23 cellular contexts compared by ENCODE assay signal in the genomic region with DNA sequence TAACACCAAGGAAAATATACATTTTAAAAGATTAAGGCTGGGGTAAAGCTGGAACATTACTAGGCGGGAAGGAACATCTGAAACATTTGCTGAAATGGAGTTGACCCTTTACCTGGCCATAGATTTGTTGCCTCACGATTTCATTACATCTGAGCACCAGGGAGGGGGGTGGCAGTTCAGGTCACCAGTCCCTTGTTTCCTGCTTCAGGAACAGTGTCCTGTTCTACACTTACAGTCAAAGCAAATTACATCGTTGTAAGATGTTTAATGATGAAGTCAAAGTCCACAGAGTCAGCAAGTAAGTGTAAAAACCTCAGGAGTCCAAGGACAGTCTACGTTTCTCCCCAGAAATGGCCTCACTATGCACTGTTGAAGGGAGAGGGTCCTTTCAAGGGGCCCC. TPM values are rescaled to one million over a fixed set of nuclear protein-coding genes. Genes with fewer than 3 reads are reported as not detected.
DNase-seq lines count a peak whose midpoint lies in the region; ATAC-seq, FAIRE-seq and TF ChIP-seq lines count a peak whose summit lies in the region.
"Had no signal": no experiment of that assay in that cellular context is flagged by ENCODE, and none has a peak within 500 bp of the region (broad histone marks: within the 10 kb centered on the region; RNA-seq: fewer than 3 reads in every experiment).

No MANE protein-coding gene starts in this region.

- no peak overlapping the region for H3K27ac ChIP-seq in H9 (ENCODE audit: insufficient read length, low read depth, low read length)
- H3K27ac ChIP-seq in IMR-90 (ENCODE audit: insufficient read depth, low read length): no peak overlapping the region
- peak overlapping the region in 3 of 4 donors; percentile 53 to 75 (median 55) for H3K27ac ChIP-seq in transverse colon
- H3K27ac ChIP-seq: HL-60 had no signal

- H3K27me3 Mint-ChIP-seq in H9 (ENCODE audit: low read depth): peaks cover 12% of the 10 kb centered on the region
- H3K27me3 Mint-ChIP-seq: CD4-positive, CD25-positive, alpha-beta regulatory T cell; CD8-positive, alpha-beta memory T cell had no signal

- dilution Hi-C loops in IMR-90 (cut with HindIII; ENCODE audit: low sequenced_read_pairs, unreplicated experiment): no loop called here

- no peak overlapping the region for H3K14ac ChIP-seq in H9 (ENCODE audit: insufficient read depth, low read length)
- no peak overlapping the region for H3K14ac ChIP-seq in IMR-90 (replicated peaks; ENCODE audit: low read depth, low read length)

- H3K9me3 Mint-ChIP-seq in H9: peaks cover 0 to 3% of the 10 kb centered on the region in 2 experiments; a peak in 1 of 5 replicates
- H3K9me3 Mint-ChIP-seq: CD4-positive, CD25-positive, alpha-beta regulatory T cell; CD8-positive, alpha-beta memory T cell; HFFc6 had no signal

- no peak for FAIRE-seq in D721Med (lab: Jason Lieb, UNC)
- FAIRE-seq: A204.1, H54 had no signal

- no peak overlapping the region for H2BK5ac ChIP-seq in H9 (ENCODE audit: insufficient read length, low read length)
- H2BK5ac ChIP-seq in IMR-90 (ENCODE audit: low read depth, low read length, poor library complexity, severe bottlenecking): no peak overlapping the region

- BruUV-seq in IMR-90 (replicated peaks; lab: Mats Ljungman, UMichigan): no TSS peak

- peaks cover 27 to 31% of the 10 kb centered on the region in 2 experiments for H3K4me1 Mint-ChIP-seq in H9

- H4K5ac ChIP-seq in H9 (ENCODE audit: insufficient read length, low read depth, low read length) (no peak overlapping the region), IMR-90 (ENCODE audit: low read depth, low read length) (no peak overlapping the region)

- H3K4me2 ChIP-seq in H9 (ENCODE audit: insufficient read depth, insufficient read length, low read length) (no peak overlapping the region), IMR-90 (ENCODE audit: low read depth, low read length) (no peak overlapping the region)
- H3K4me2 ChIP-seq: GM23338 had no signal

- H3K23me2 ChIP-seq in H9 (ENCODE audit: insufficient read length, low read depth, low read length, poor library complexity, severe bottlenecking): peaks cover 3% of the 10 kb centered on the region

- H2BK15ac ChIP-seq in H9 (ENCODE audit: low read depth, low read length) (no peak overlapping the region), IMR-90 (ENCODE audit: low read depth, low read length) (no peak overlapping the region)

- no peak overlapping the region for H3K56ac ChIP-seq in H9 (ENCODE audit: insufficient read length, low read depth, low read length)
- H3K56ac ChIP-seq in IMR-90 (ENCODE audit: extremely low read depth, insufficient read depth, low read length): no peak overlapping the region

- peak; percentile 8 for DNase-seq in H9
- no peak for DNase-seq in IMR-90
- peak in 1 of 2 donors; percentile 61 for DNase-seq in left colon
- DNase-seq in transverse colon: peak; percentile 61
- no peak for DNase-seq in D721Med (ENCODE audit: insufficient read length, low spot score)
- DNase-seq in activated CD4-positive, CD25-positive, alpha-beta regulatory T cell (lab: John Stamatoyannopoulos, UW): no peak
- DNase-seq: ACHN; BE2C; C1 segment of cervical spinal cord; CD4-positive, CD25-positive, alpha-beta regulatory T cell; CD8-positive, alpha-beta memory T cell; COR-L47; DMS153; DMS79; GDM1; HFFc6 had no signal

- H3K36me3 ChIP-seq in IMR-90 (ENCODE audit: control insufficient read depth, insufficient read depth, low read length) (no peaks in the 10 kb centered on the region), transverse colon (no peaks in the 10 kb centered on the region)
- H3K36me3 ChIP-seq: BE2C had no signal

- no peak overlapping the region for H3K4me3 Mint-ChIP-seq in H9
- H3K4me3 Mint-ChIP-seq: CD8-positive, alpha-beta memory T cell; GM23338; HFFc6 had no signal

- H4K8ac ChIP-seq in H9 (replicated peaks; ENCODE audit: insufficient read length, low read depth, low read length): no peak overlapping the region
- H4K8ac ChIP-seq in IMR-90 (ENCODE audit: low read depth in 2 of 2, low read length in 2 of 2): no peak overlapping the region

- H3K79me2 ChIP-seq in H9 (ENCODE audit: insufficient read depth, low read length): no peaks in the 10 kb centered on the region

- H3K36me3 Mint-ChIP-seq in H9 (ENCODE audit: insufficient read depth in 1 of 3, low read depth in 3 of 3): no peaks in the 10 kb centered on the region
- H3K36me3 Mint-ChIP-seq: CD4-positive, CD25-positive, alpha-beta regulatory T cell had no signal

- no peak overlapping the region for H2AK5ac ChIP-seq in H9 (ENCODE audit: insufficient read length, low read length)
- peak overlapping the region; percentile 37; the same call in 1 of the 2 replicates for H2AK5ac ChIP-seq in IMR-90 (ENCODE audit: low read depth, low read length)

- no peak for TF ChIP-seq POLR2A in IMR-90 (IDR thresholded peaks at IDR 0.05; ENCODE audit: low read depth, low read length)
- TF ChIP-seq POLR2A in transverse colon (IDR thresholded peaks at IDR 0.05): no peak

- ATAC-seq in IMR-90 (ENCODE audit: low read depth): no peak
- ATAC-seq in left colon: peak; percentile 79
- ATAC-seq: GM23338, HCT116 had no signal

- CTCF ChIA-PET in IMR-90 (lab: Yijun Ruan, JAX): interaction anchor here (0.9 kb wide), 1 partner anchor 110 kb away, joined by 3 read pairs; no protein-coding TSS in a partner anchor

- H3K9ac ChIP-seq in H9 (ENCODE audit: extremely low read depth, insufficient read length, low read length) (no peak overlapping the region), IMR-90 (ENCODE audit: low read depth, low read length) (no peak overlapping the region)

- H3K27ac Mint-ChIP-seq in H9: no peak overlapping the region
- H3K27ac Mint-ChIP-seq: GM23338, HFFc6 had no signal

- no peaks in the 10 kb centered on the region for H3K9me3 ChIP-seq in H9 (ENCODE audit: control insufficient read depth, low read depth, low read length)
- H3K9me3 ChIP-seq in IMR-90 (ENCODE audit: control insufficient read depth, insufficient read depth, low read length): no peaks in the 10 kb centered on the region
- H3K9me3 ChIP-seq in transverse colon: no peaks in the 10 kb centered on the region
- H3K9me3 ChIP-seq: BE2C had no signal

- in situ Hi-C loops in IMR-90 (cut with MboI; ENCODE audit: low sequenced_read_pairs) (no loop called here), transverse colon (cut with MboI; ENCODE audit: low pct_ligation_motif_present in 1 of 4, low pct_unique_long_range_greater_than_20kb in 1 of 4, low sequenced_read_pairs in 3 of 4) (loop anchor here in 2 of 4 donors (5.0 kb wide), 2 partner anchors 97 to 102 kb away; no protein-coding TSS in a partner anchor)

- H2BK120ac ChIP-seq in H9 (ENCODE audit: low read depth, low read length, poor library complexity, severe bottlenecking) (no peak overlapping the region), IMR-90 (ENCODE audit: low read depth, low read length) (no peak overlapping the region)

- H4K91ac ChIP-seq in H9 (ENCODE audit: insufficient read length, low read depth, low read length) (no peak overlapping the region), IMR-90 (ENCODE audit: insufficient read depth, low read depth, low read length) (no peak overlapping the region)

- H4K20me1 ChIP-seq in H9 (ENCODE audit: control insufficient read depth, insufficient read depth, insufficient read length) (no peaks in the 10 kb centered on the region), IMR-90 (ENCODE audit: insufficient read depth, low read length) (no peaks in the 10 kb centered on the region)

- H2BK12ac ChIP-seq in H9 (ENCODE audit: insufficient read length, low read depth, low read length): no peak overlapping the region

- H2AFZ ChIP-seq in H9 (ENCODE audit: low read length): no peak overlapping the region
- no peak overlapping the region for H2AFZ ChIP-seq in IMR-90 (replicated peaks; ENCODE audit: low read length, poor library complexity)
- H2AFZ ChIP-seq: GM23338 had no signal

- H3K27me3 ChIP-seq in H9 (ENCODE audit: insufficient read depth, low read length) (no peaks in the 10 kb centered on the region), IMR-90 (ENCODE audit: control insufficient read depth, insufficient read depth, low read length) (no peaks in the 10 kb centered on the region), transverse colon (no peaks in the 10 kb centered on the region)

- intact Hi-C loops in IMR-90 (cut with micrococcal nuclease) (no loop called here), left colon (cut with DNase I, micrococcal nuclease) (no loop called here), transverse colon (cut with DNase I; ENCODE audit: low total_unique reads) (no loop called here)

- H3K4me3 ChIP-seq in IMR-90 (ENCODE audit: insufficient read depth, low read depth, low read length): no peak overlapping the region
- no peak overlapping the region for H3K4me3 ChIP-seq in transverse colon
- H3K4me3 ChIP-seq: GM23338 had no signal

- TF ChIP-seq CTCF in H9 (conservative IDR thresholded peaks at IDR 0.05) (no peak), IMR-90 (conservative IDR thresholded peaks at IDR 0.05; ENCODE audit: low read depth, low read length) (no peak), transverse colon (IDR thresholded peaks at IDR 0.05) (no peak), D721Med (IDR thresholded peaks at IDR 0.05; ENCODE audit: insufficient read depth, missing control alignments) (no peak)

- TF ChIP-seq EP300 in transverse colon (IDR thresholded peaks at IDR 0.05; ENCODE audit: low read depth): no peak

- POLR2A ChIA-PET in IMR-90 (lab: Charles Lee; ENCODE audit: unreplicated experiment): no interaction called here

- no peak for TF ChIP-seq RAD21 in IMR-90 (IDR thresholded peaks at IDR 0.05; ENCODE audit: low read length)

- H3K23ac ChIP-seq in H9 (ENCODE audit: insufficient read length, low read depth, low read length) (no peak overlapping the region), IMR-90 (ENCODE audit: low read depth, low read length) (no peak overlapping the region)

- no peak overlapping the region for H3T11ph ChIP-seq in H9 (ENCODE audit: low read length)

- H3K18ac ChIP-seq in H9 (ENCODE audit: insufficient read length, low read depth, low read length) (no peak overlapping the region), IMR-90 (ENCODE audit: low read depth, low read length) (no peak overlapping the region)

- H3K4me1 ChIP-seq in H9 (ENCODE audit: insufficient read depth, low read length) (peaks cover 2% of the 10 kb centered on the region; the same call in 1 of the 2 replicates), IMR-90 (ENCODE audit: control insufficient read depth, insufficient read depth, low read length) (peaks cover 2% of the 10 kb centered on the region; the same call in 1 of the 2 replicates), transverse colon (peaks cover 0 to 28% (median 3%) of the 10 kb centered on the region in 4 donors)
- H3K4me1 ChIP-seq: BE2C had no signal

- H3K79me1 ChIP-seq in H9 (ENCODE audit: insufficient read depth, low read depth, low read length, poor library complexity, severe bottlenecking): no peaks in the 10 kb centered on the region
- H3K79me1 ChIP-seq in IMR-90 (ENCODE audit: low read depth in 1 of 2, low read length in 2 of 2): peaks cover 0 to 6% of the 10 kb centered on the region in 2 experiments; a peak in 1 of 4 replicates

- H3K4ac ChIP-seq in H9 (ENCODE audit: low read depth, low read length) (no peak overlapping the region), IMR-90 (ENCODE audit: low read depth, low read length) (no peak overlapping the region)

- H2BK20ac ChIP-seq in H9 (ENCODE audit: low read depth, low read length, poor library complexity, severe bottlenecking) (no peak overlapping the region), IMR-90 (ENCODE audit: low read depth, low read length) (no peak overlapping the region)

- no CpG with 5 or more reads among the region's 4 CpGs for WGBS in H9 (ENCODE audit: extremely low coverage, insufficient read length, low lambda C conversion rate)
- no CpG with 5 or more reads among the region's 4 CpGs for WGBS in IMR-90 (ENCODE audit: extremely low coverage in 2 of 2, insufficient read length in 1 of 2), 2 experiments
- WGBS in transverse colon (ENCODE audit: low coverage in 1 of 2), 2 donors: 38 to 47% methylated on average over 3 to 4 of the region's 4 CpGs

- H3K9me1 ChIP-seq in IMR-90 (ENCODE audit: insufficient read depth, low read length): no peaks in the 10 kb centered on the region

- H2AK9ac ChIP-seq in IMR-90 (replicated peaks; ENCODE audit: low read depth, low read length, poor library complexity): no peak overlapping the region

RNA-seq across cellular contexts. Expression of a gene that starts 8.9 kb away (rescaled TPM):
- total RNA-seq in H9 (2021) (6.2 and 6.8 TPM in 2 replicates), IMR-90 (2012; rRNA removed) (11.1 and 11.7 TPM in 2 replicates), left colon (1 to 10 TPM; 1.2 to 1.3 TPM), transverse colon (1 to 10 TPM; 1.4 to 9.7 (median 4.0) TPM)
- polyA plus RNA-seq in IMR-90 (2012; rRNA removed): 9.6 and 9.9 TPM in 2 replicates
- polyA plus RNA-seq in IMR-90 (2012; cell fraction: cytosol; rRNA removed): 4.5 and 6.4 TPM in 2 replicates
- polyA plus RNA-seq in IMR-90 (2012; cell fraction: nucleus; rRNA removed; ENCODE audit: low replicate concordance): 7.4 and 9.4 TPM in 2 replicates
- total RNA-seq: HT1080 had no signal

RNA-seq across cellular contexts. Expression of a gene that starts 39.7 kb away (rescaled TPM):
- total RNA-seq in H9 (2021) (not detected in 2 replicates), IMR-90 (2012; rRNA removed) (not detected in 2 replicates), left colon (not detected), transverse colon (not detected)
- not detected in 2 replicates for polyA plus RNA-seq in IMR-90 (2012; rRNA removed)
- not detected in 2 replicates for polyA plus RNA-seq in IMR-90 (2012; cell fraction: cytosol; rRNA removed)
- polyA plus RNA-seq in IMR-90 (2012; cell fraction: nucleus; rRNA removed; ENCODE audit: low replicate concordance): not detected in 2 replicates
- total RNA-seq: CD4-positive, CD25-positive, alpha-beta regulatory T cell; CD8-positive, alpha-beta memory T cell; Daoy; GM23338; HFFc6; HT1080 had no signal
- polyA plus RNA-seq: CD4-positive, CD25-positive, alpha-beta regulatory T cell; CD8-positive, alpha-beta memory T cell; GM23338 had no signal

RNA-seq across cellular contexts. Expression of a gene that starts 52.8 kb away (rescaled TPM):
- total RNA-seq in H9 (2021) (800 and 813 TPM in 2 replicates), IMR-90 (2012; rRNA removed) (640 and 796 TPM in 2 replicates), left colon (100 to 1,000 TPM; 221 to 269 TPM), transverse colon (100 to 1,000 TPM; 147 to 519 (median 271) TPM)
- 371 and 477 TPM in 2 replicates for polyA plus RNA-seq in IMR-90 (2012; rRNA removed)
- polyA plus RNA-seq in IMR-90 (2012; cell fraction: cytosol; rRNA removed): 398 and 588 TPM in 2 replicates
- 1,377 and 2,192 TPM in 2 replicates for polyA plus RNA-seq in IMR-90 (2012; cell fraction: nucleus; rRNA removed; ENCODE audit: low replicate concordance)

RNA-seq across cellular contexts. Expression of a gene that starts 57.4 kb away (rescaled TPM):
- total RNA-seq in H9 (2021): 3.6 and 3.8 TPM in 2 replicates
- 1.4 and 3.1 TPM in 2 replicates for total RNA-seq in IMR-90 (2012; rRNA removed)
- 4.8 and 6.5 TPM in 2 replicates for polyA plus RNA-seq in IMR-90 (2012; rRNA removed)
- 3.7 and 3.8 TPM in 2 replicates for polyA plus RNA-seq in IMR-90 (2012; cell fraction: cytosol; rRNA removed)
- 1.9 and 8.7 TPM in 2 replicates for polyA plus RNA-seq in IMR-90 (2012; cell fraction: nucleus; rRNA removed; ENCODE audit: low replicate concordance)
- under 1 TPM; 0.58 to 0.92 TPM for total RNA-seq in left colon
- total RNA-seq in transverse colon: under 1 TPM in 2 of 4 donors, not detected in 2; 0.82 to 0.95 TPM

RNA-seq across cellular contexts. Expression of a gene that starts 58.4 kb away (rescaled TPM):
- total RNA-seq in H9 (2021) (11.8 and 15.1 TPM in 2 replicates), IMR-90 (2012; rRNA removed) (10.0 and 10.8 TPM in 2 replicates), left colon (10 to 100 TPM; 14.4 to 18.0 TPM), transverse colon (10 to 100 TPM; 13.7 to 29.5 (median 22.9) TPM)
- 7.8 and 9.5 TPM in 2 replicates for polyA plus RNA-seq in IMR-90 (2012; rRNA removed)
- polyA plus RNA-seq in IMR-90 (2012; cell fraction: cytosol; rRNA removed): 7.6 and 11.7 TPM in 2 replicates
- polyA plus RNA-seq in IMR-90 (2012; cell fraction: nucleus; rRNA removed; ENCODE audit: low replicate concordance): 8.5 and 12.8 TPM in 2 replicates

Comparison
In these comparisons a context has a peak if more than half of its experiments do, and no peak if none do; other contexts are left out.
1. DNase-seq: peak in H9 (single experiment) and transverse colon (single experiment); none in IMR-90 (single experiment), D721Med (single experiment) and activated CD4-positive, CD25-positive, alpha-beta regulatory T cell (0 of 4).
2. H3K27ac ChIP-seq: peak in transverse colon (3 of 4); none in H9 (single experiment) and IMR-90 (single experiment).